ENCODE assay signal across 9 cellular contexts in genomic region chr19:53254451-53255341, GRCh38. TPM values are rescaled to one million over a fixed set of nuclear protein-coding genes. Genes with fewer than 3 reads are reported as not detected.
DNase-seq lines count a peak whose midpoint lies in the region; ATAC-seq, FAIRE-seq and TF ChIP-seq lines count a peak whose summit lies in the region.
"Had no signal": no experiment of that assay in that cellular context is flagged by ENCODE, and none has a peak within 500 bp of the region (broad histone marks: within the 10 kb centered on the region; RNA-seq: fewer than 3 reads in every experiment).

TSS of gene ZNF677 (minus strand) at chr19:53254873. CDS start at chr19:53251550, 3,323 bp downstream.

- TF ChIP-seq POLR2A in HepG2 (IDR thresholded peaks at IDR 0.05; ENCODE audit: insufficient read depth in 1 of 2, low read depth in 2 of 2, low read length in 2 of 2) = no peak

- peaks cover 12 to 36% (median 18%) of the 10 kb centered on the region in 4 donors for H3K9me3 ChIP-seq in liver (ENCODE audit: control insufficient read depth in 4 of 4, low read length in 3 of 4)
- H3K9me3 ChIP-seq in HepG2 (ENCODE audit: low read length) = peaks cover 64% of the 10 kb centered on the region
- H3K9me3 ChIP-seq in small intestine (ENCODE audit: control insufficient read depth, low read depth) = no peaks in the 10 kb centered on the region

- no peaks in the 10 kb centered on the region for H3K79me2 ChIP-seq in HepG2 (ENCODE audit: insufficient read depth, low read length)

- CTCF ChIA-PET in HepG2 (lab: Yijun Ruan, JAX; ENCODE audit: low intra/inter-chr PET ratio, low total read pairs) = no interaction called here

- FAIRE-seq in HepG2 (lab: Jason Lieb, UNC) = no peak
- FAIRE-seq in small intestine (lab: Jason Lieb, UNC) = no peak
- FAIRE-seq: G401.6 had no signal

- peak within 1 kb of the TSS; percentile 56 to 63 (median 58) for H3K4me3 ChIP-seq in liver (ENCODE audit: low read depth in 1 of 3, low read length in 3 of 3)
- no peak within 1 kb of the TSS for H3K4me3 ChIP-seq in HepG2 (replicated peaks in 1 of 3; ENCODE audit: insufficient read depth in 1 of 3, low read depth in 2 of 3, low read length in 3 of 3)
- peak within 1 kb of the TSS; percentile 55 to 78 for H3K4me3 ChIP-seq in small intestine (ENCODE audit: low read depth in 1 of 2, low read length in 2 of 2)

- no peaks in the 10 kb centered on the region for H4K20me1 ChIP-seq in HepG2 (ENCODE audit: insufficient read depth, low read length)

- H2AFZ ChIP-seq in HepG2 (ENCODE audit: low read length) = no peak within 1 kb of the TSS

- WGBS in liver = 5% methylated on average over 70 of the region's 70 CpGs
- 72% methylated on average over 64 of the region's 70 CpGs for WGBS in HepG2 (ENCODE audit: low lambda C conversion rate)
- WGBS in small intestine, 3 donors = 4 to 11% (median 4%) methylated on average over 69 to 70 of the region's 70 CpGs

- ATAC-seq in HepG2 = no peak

- H3K27me3 ChIP-seq in liver (ENCODE audit: control insufficient read depth in 4 of 4, insufficient read depth in 4 of 4, low read length in 3 of 4) (peaks cover 0 to 3% (median 0%) of the 10 kb centered on the region in 4 donors), HepG2 (ENCODE audit: control insufficient read depth in 1 of 2, insufficient read depth in 2 of 2, low read length in 2 of 2) (no peaks in the 10 kb centered on the region), small intestine (ENCODE audit: control insufficient read depth in 2 of 2, insufficient read depth in 2 of 2, low read length in 2 of 2) (peaks cover 0 to 3% of the 10 kb centered on the region in 2 donors)

- no peak within 1 kb of the TSS for H3K4me2 ChIP-seq in HepG2 (ENCODE audit: low read depth, low read length)

- POLR2A ChIA-PET in HepG2 (lab: Yijun Ruan, JAX) = no interaction called here

- H3K4me1 ChIP-seq in liver (ENCODE audit: control insufficient read depth in 4 of 4, insufficient read depth in 4 of 4, low read length in 3 of 4) (no peaks in the 10 kb centered on the region), HepG2 (ENCODE audit: insufficient read depth, low read length) (no peaks in the 10 kb centered on the region), small intestine (ENCODE audit: control insufficient read depth in 2 of 2, insufficient read depth in 1 of 2, low read depth in 1 of 2, low read length in 1 of 2) (no peaks in the 10 kb centered on the region)

- H3K27ac ChIP-seq in liver (ENCODE audit: low read depth in 1 of 2, low read length in 2 of 2) (peak within 1 kb of the TSS; percentile 32 to 64), HepG2 (ENCODE audit: extremely low read length, insufficient read depth, low read length) (no peak within 1 kb of the TSS), small intestine (ENCODE audit: low read depth in 1 of 2, low read length in 1 of 2) (peak within 1 kb of the TSS in 1 of 2 donors; percentile 82)

- TF ChIP-seq EP300 in HepG2 (IDR thresholded peaks at IDR 0.05; ENCODE audit: low read depth in 2 of 2, low read length in 2 of 2) (no peak), HepG2 (CRISPR knock-in tag; IDR thresholded peaks at IDR 0.05; ENCODE audit: borderline replicate concordance) (no peak)

- intact Hi-C loops in HepG2 (cut with micrococcal nuclease; ENCODE audit: unreplicated experiment) = no loop called here

- in situ Hi-C loops in HepG2 (cut with HindIII; ENCODE audit: extremely low pct_ligation_motif_present, low pct_unique_long_range_greater_than_20kb) = no loop called here

- no TSS peak for BruUV-seq in HepG2 (replicated peaks; lab: Mats Ljungman, UMichigan)

- TF ChIP-seq CTCF in liver (IDR thresholded peaks at IDR 0.05; ENCODE audit: low read depth, low read length, missing input control) (no peak), HepG2 (CRISPR knock-in tag; IDR thresholded peaks at IDR 0.05) (no peak)

- H3K9ac ChIP-seq in liver (ENCODE audit: low read depth in 1 of 2, low read length in 2 of 2) = no peak within 1 kb of the TSS
- H3K9ac ChIP-seq in HepG2 (ENCODE audit: insufficient read depth, low read depth, low read length) = no peak within 1 kb of the TSS

- H3K36me3 ChIP-seq in liver (ENCODE audit: control insufficient read depth in 4 of 4, insufficient read depth in 3 of 4, low read depth in 1 of 4, low read length in 3 of 4) (no peaks in the 10 kb centered on the region), HepG2 (replicated peaks in 1 of 2; ENCODE audit: control insufficient read depth in 1 of 2, insufficient read depth in 2 of 2, low read length in 2 of 2) (no peaks in the 10 kb centered on the region), small intestine (ENCODE audit: control insufficient read depth in 2 of 2, insufficient read depth in 2 of 2, low read length in 2 of 2) (no peaks in the 10 kb centered on the region)

- DNase-seq in HepG2 (ENCODE audit: low spot score) (no peak), cerebellar cortex (ENCODE audit: low spot score) (peak; percentile 88), iris pigment epithelial cell (ENCODE audit: low read depth) (peak; percentile 93), small intestine (peak; percentile 77), RKO (ENCODE audit: low spot score) (no peak), H4 (ENCODE audit: low spot score) (no peak)
- peak; percentile 66 for DNase-seq in activated CD4-positive, alpha-beta T cell treated with anti-CD3 and anti-CD28 coated beads for 1 hour

- no peak for TF ChIP-seq RAD21 in liver (IDR thresholded peaks at IDR 0.05)
- no peak for TF ChIP-seq RAD21 in HepG2 (CRISPR knock-in tag; IDR thresholded peaks at IDR 0.05)

TF ChIP-seq in liver, 16 proteins besides CTCF, POLR2A, EP300 and RAD21 (continues in another document):
- TF ChIP-seq JUND (IDR thresholded peaks at IDR 0.05) (no peak), SP1 (IDR thresholded peaks at IDR 0.05) (peak; percentile 11), ZBTB33 (IDR thresholded peaks at IDR 0.05) (no peak), NR2F2 (IDR thresholded peaks at IDR 0.05) (peak; percentile 45)

TF ChIP-seq in HepG2, 621 proteins besides CTCF, POLR2A, EP300 and RAD21 (continues in another document):
- TF ChIP-seq, protein P1, sequence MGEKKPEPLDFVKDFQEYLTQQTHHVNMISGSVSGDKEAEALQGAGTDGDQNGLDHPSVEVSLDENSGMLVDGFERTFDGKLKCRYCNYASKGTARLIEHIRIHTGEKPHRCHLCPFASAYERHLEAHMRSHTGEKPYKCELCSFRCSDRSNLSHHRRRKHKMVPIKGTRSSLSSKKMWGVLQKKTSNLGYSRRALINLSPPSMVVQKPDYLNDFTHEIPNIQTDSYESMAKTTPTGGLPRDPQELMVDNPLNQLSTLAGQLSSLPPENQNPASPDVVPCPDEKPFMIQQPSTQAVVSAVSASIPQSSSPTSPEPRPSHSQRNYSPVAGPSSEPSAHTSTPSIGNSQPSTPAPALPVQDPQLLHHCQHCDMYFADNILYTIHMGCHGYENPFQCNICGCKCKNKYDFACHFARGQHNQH (CRISPR knock-in tag; IDR thresholded peaks at IDR 0.05) = no peak
- TF ChIP-seq ZNF382 (CRISPR knock-in tag; IDR thresholded peaks at IDR 0.05; ENCODE audit: borderline replicate concordance) (no peak), FOXC1 (CRISPR knock-in tag; IDR thresholded peaks at IDR 0.05; ENCODE audit: borderline replicate concordance) (no peak), ZNF3 (CRISPR knock-in tag; IDR thresholded peaks at IDR 0.05) (no peak), ATF7-NPFF (CRISPR knock-in tag; IDR thresholded peaks at IDR 0.05; ENCODE audit: low read depth) (no peak), CBX5 (CRISPR knock-in tag; IDR thresholded peaks at IDR 0.05; ENCODE audit: borderline replicate concordance) (no peak), TERF1 (CRISPR knock-in tag; IDR thresholded peaks at IDR 0.05) (no peak)

RNA-seq across cellular contexts. Expression of gene ZNF677, which starts in this region (rescaled TPM):
- total RNA-seq in liver = 1 to 10 TPM; 1.8 to 6.8 TPM
- polyA plus RNA-seq in liver = 1 to 10 TPM; 1.0 to 1.1 TPM
- total RNA-seq in HepG2 (2016; rRNA removed; fragmentation: Illumina TruSeq; extraction: Trizol) = not detected in 2 replicates
- total RNA-seq in HepG2 (2016; cell fraction: cytosol; rRNA removed; fragmentation: Illumina TruSeq; extraction: Trizol; ENCODE audit: low read depth) = not detected in 2 replicates
- total RNA-seq in HepG2 (2016; cell fraction: insoluble cytoplasmic fraction; rRNA removed; fragmentation: Illumina TruSeq; extraction: Trizol) = not detected in 2 replicates
- total RNA-seq in HepG2 (2016; cell fraction: membrane; rRNA removed; fragmentation: Illumina TruSeq; extraction: Trizol) = not detected in 2 replicates
- total RNA-seq in HepG2 (2016; cell fraction: nucleus; rRNA removed; fragmentation: Illumina TruSeq; extraction: Trizol) = not detected in 2 replicates
- not detected in 2 replicates for polyA plus RNA-seq in HepG2 (2011; rRNA removed)
- not detected in 2 replicates for polyA plus RNA-seq in HepG2 (2011; cell fraction: cytosol; rRNA removed)
- not detected in 2 replicates for polyA plus RNA-seq in HepG2 (2011; cell fraction: nucleus; rRNA removed)
- not detected in 2 replicates for polyA plus RNA-seq in HepG2 (2012)
- polyA plus RNA-seq in HepG2 (2016; cell fraction: cytosol; fragmentation: Illumina TruSeq; extraction: Trizol; ENCODE audit: low read depth) = not detected in 2 replicates
- not detected in 2 replicates for polyA plus RNA-seq in HepG2 (2016; cell fraction: insoluble cytoplasmic fraction; fragmentation: Illumina TruSeq; extraction: Trizol; ENCODE audit: low read depth)
- not detected in 2 replicates for polyA plus RNA-seq in HepG2 (2016; cell fraction: membrane; fragmentation: Illumina TruSeq; extraction: Trizol; ENCODE audit: low read depth)
- polyA plus RNA-seq in HepG2 (2016; cell fraction: nucleus; fragmentation: Illumina TruSeq; extraction: Trizol; ENCODE audit: insufficient read depth, low read depth) = not detected in 2 replicates
- polyA minus RNA-seq in HepG2 (2011; rRNA and poly(A)+ RNA removed; ENCODE audit: low replicate concordance) = not detected in 2 replicates
- polyA minus RNA-seq in HepG2 (2011; cell fraction: cytosol; rRNA and poly(A)+ RNA removed) = not detected in 2 replicates
- not detected in 2 replicates for polyA minus RNA-seq in HepG2 (2011; cell fraction: nucleus; rRNA and poly(A)+ RNA removed)
- 1 to 10 TPM in 2 of 3 donors, under 1 TPM in 1; 0.27 to 5.0 (median 2.2) TPM for polyA plus RNA-seq in small intestine
- not detected in 2 replicates for total RNA-seq in H4 (2014; rRNA removed; shearing (Covaris generic))

Comparison
In these comparisons a context has a peak if more than half of its experiments do, and no peak if none do; other contexts are left out.
1. H3K4me3 ChIP-seq: peak in liver (3 of 3) and small intestine (2 of 2); none in HepG2 (0 of 3).
2. DNase-seq: peak in activated CD4-positive, alpha-beta T cell treated with anti-CD3 and anti-CD28 coated beads for 1 hour (single experiment), cerebellar cortex (single experiment), iris pigment epithelial cell (single experiment) and small intestine (single experiment); none in HepG2 (single experiment), RKO (single experiment) and H4 (single experiment).